ENCODE assay signal across 8 cellular contexts in the genomic region with DNA sequence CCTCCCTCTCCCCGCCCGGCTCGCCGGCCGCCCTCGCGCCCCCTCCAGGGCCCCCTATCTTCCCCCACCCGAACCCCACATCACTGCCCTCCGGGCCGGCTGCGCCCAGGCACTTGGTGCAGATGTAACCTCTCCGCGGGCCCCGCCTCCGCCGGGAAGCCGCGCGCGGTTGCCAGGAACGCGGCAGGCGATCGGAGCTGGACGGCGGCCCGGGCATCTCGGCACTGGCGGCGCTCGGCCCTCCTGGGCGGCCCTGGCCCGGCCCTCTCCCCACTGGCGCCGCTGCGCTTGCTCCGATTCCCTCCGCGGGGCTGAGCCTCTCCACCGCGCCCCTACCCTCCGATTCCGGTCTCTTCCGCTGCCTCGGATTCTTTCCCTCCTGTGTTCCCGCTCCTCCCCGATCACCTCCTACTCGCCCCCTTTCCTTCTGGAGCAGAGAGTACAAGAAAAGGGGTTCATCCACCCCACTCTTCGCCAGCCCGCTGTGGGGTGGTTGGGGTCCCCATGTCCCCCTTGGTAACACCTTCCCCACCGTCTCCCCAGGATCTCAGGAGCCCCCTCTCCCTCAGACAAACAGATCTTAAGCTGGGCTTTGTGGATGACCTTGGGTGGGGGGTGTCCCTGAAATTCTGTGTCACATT.
A peak's percentile ranks its signal among the peaks of the same experiment; 100 is the strongest.
DNase-seq lines count a peak whose midpoint lies in the region; ATAC-seq lines count a peak whose summit lies in the region.

No MANE protein-coding gene starts in this region.

- peak; percentile 84 for DNase-seq in EH (ENCODE audit: low read depth)
- peak; percentile 79 for DNase-seq in NCI-H2196 (lab: John Stamatoyannopoulos, UW; ENCODE audit: unreplicated experiment)
- DNase-seq in astrocyte of the hippocampus (ENCODE audit: low read depth, low spot score), result peak; percentile 96
- DNase-seq in hippocampal formation (lab: John Stamatoyannopoulos, UW), result peak; percentile 62 to 82
- DNase-seq in posterior vena cava (ENCODE audit: low spot score), result peak; percentile 95
- no peak for DNase-seq in foreskin melanocyte

- no peak for ATAC-seq in HG03045 (IDR thresholded peaks at IDR 0.05; ENCODE audit: unreplicated experiment)
- no peak for ATAC-seq in HG02970 (IDR thresholded peaks at IDR 0.05; ENCODE audit: low FRiP score, unreplicated experiment)

- intact Hi-C loops in posterior vena cava (cut with DNase I), result no loop called here
